8 cellular contexts compared by ENCODE assay signal in the genomic region with DNA sequence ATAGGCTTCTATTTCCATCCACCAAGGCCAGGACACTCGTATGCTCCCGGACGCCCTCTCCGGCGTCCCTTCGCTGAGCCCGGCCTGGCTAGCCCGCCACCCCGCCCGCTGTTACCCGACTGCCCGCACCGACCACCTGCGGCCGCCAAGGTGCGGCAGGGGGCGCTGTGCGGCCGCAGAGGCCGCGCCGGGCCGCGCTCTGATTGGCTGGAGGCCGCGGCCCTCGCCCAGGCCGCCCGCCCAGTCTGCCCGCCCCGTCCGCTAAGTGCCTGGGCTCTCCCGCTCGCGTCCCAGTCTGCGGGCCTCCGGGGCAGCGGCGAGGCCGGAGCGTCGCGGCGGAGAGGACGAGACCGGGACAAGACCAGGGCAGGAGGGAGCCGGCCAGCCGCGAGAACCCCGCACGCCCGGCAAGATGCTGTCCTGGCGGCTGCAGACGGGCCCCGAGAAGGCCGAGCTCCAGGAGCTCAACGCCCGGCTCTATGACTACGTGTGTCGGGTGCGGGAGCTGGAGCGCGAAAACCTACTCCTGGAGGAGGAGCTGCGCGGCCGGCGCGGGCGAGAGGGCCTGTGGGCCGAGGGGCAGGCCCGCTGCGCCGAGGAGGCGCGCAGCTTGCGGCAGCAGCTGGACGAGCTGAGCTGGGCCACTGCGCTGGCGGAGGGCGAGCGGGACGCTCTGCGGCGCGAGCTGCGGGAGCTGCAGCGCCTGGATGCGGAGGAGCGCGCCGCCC. TPM values are rescaled to one million over a fixed set of nuclear protein-coding genes. Genes with fewer than 3 reads are reported as not detected.
DNase-seq lines count a peak whose midpoint lies in the region; ATAC-seq and TF ChIP-seq lines count a peak whose summit lies in the region.

Gene SYNM (plus strand): TSS at position 293 of the 728 bp plus-strand sequence. CDS start 120 bp downstream, at position 413.

- H2AFZ ChIP-seq in PC-9, result peak within 1 kb of the TSS; percentile 80

- CTCF ChIA-PET in PC-9 (lab: Charles Lee), result interaction anchor here (0.6 to 1.3 kb wide), 4 partner anchors 26 to 212 kb away, joined by 3 to 9 read pairs (median 4); no protein-coding TSS in a partner anchor

- H3K27ac Mint-ChIP-seq in brain, result peak within 1 kb of the TSS in 1 of 5 experiments; percentile 66

- peaks cover 29% of the 10 kb centered on the region for H3K4me1 Mint-ChIP-seq in brain

- peak within 1 kb of the TSS; percentile 59 for H3K4me3 ChIP-seq in PC-9
- H3K4me3 ChIP-seq in iPS-15b (ENCODE audit: low read depth, low read length), result peak within 1 kb of the TSS; percentile 58

- DNase-seq in DMS53 (lab: John Stamatoyannopoulos, UW), result peak; percentile 92
- peak; percentile 74 for DNase-seq in HS-27A (ENCODE audit: low read depth)
- peak; percentile 45 to 81 for DNase-seq in PC-9
- DNase-seq in retina, result peak; percentile 92

- TF ChIP-seq CTCF in PC-9 (conservative IDR thresholded peaks at IDR 0.05), result peak; percentile 71
- peak; percentile 72 to 83 for TF ChIP-seq CTCF in brain (conservative IDR thresholded peaks at IDR 0.05)

- 0 out of 2 replicates have a peak, but pooled peaks cover 4% of the 10 kb centered on the region for H3K27me3 ChIP-seq in PC-9 (ENCODE audit: insufficient read depth, low read depth)
- H3K27me3 ChIP-seq in iPS-15b (ENCODE audit: control insufficient read depth, insufficient read depth, low read length), result peaks cover 52% of the 10 kb centered on the region

- H4K20me1 ChIP-seq in PC-9 (ENCODE audit: insufficient read depth), result no peaks in the 10 kb centered on the region

- H3K79me2 ChIP-seq in PC-9 (ENCODE audit: low read depth), result no peaks in the 10 kb centered on the region

- no TSS peak for BruUV-seq in PC-9 (replicated peaks; lab: Mats Ljungman, UMichigan)

- no peak within 1 kb of the TSS for H3K27ac ChIP-seq in PC-9

- H3K27me3 Mint-ChIP-seq in brain, result peaks cover 48% of the 10 kb centered on the region

- H3K9me3 ChIP-seq in PC-9 (ENCODE audit: insufficient read depth, low read depth) (no peaks in the 10 kb centered on the region), iPS-15b (ENCODE audit: control insufficient read depth, insufficient read depth, low read length) (no peaks in the 10 kb centered on the region)

- intact Hi-C loops in PC-9 (cut with micrococcal nuclease; ENCODE audit: unreplicated experiment), result loop anchor here (1.0 to 10.0 kb wide), 3 partner anchors 19 to 630 kb away; partner anchors contain the start of gene LYSMD4

- peak within 1 kb of the TSS; percentile 76 to 81 (median 79) for H3K4me3 Mint-ChIP-seq in brain

- H3K36me3 ChIP-seq in PC-9 (ENCODE audit: low read depth), result no peaks in the 10 kb centered on the region
- no peaks in the 10 kb centered on the region for H3K36me3 ChIP-seq in iPS-15b (ENCODE audit: control insufficient read depth, insufficient read depth, low read length)

- H3K4me1 ChIP-seq in PC-9 (replicated peaks; ENCODE audit: insufficient read depth) (no peaks in the 10 kb centered on the region), iPS-15b (ENCODE audit: control insufficient read depth, insufficient read depth, low read length) (no peaks in the 10 kb centered on the region)

- H3K9ac ChIP-seq in iPS-15b (ENCODE audit: low read depth, low read length), result no peak within 1 kb of the TSS

- ATAC-seq in GM21367 (IDR thresholded peaks at IDR 0.05; ENCODE audit: unreplicated experiment), result peak; percentile 73
- no peak for ATAC-seq in GM18520 (IDR thresholded peaks at IDR 0.05; ENCODE audit: unreplicated experiment)

- H3K9me3 Mint-ChIP-seq in brain, result peaks cover 0 to 5% (median 0%) of the 10 kb centered on the region in 5 experiments

- no peaks in the 10 kb centered on the region for H3F3A ChIP-seq in PC-9 (ENCODE audit: insufficient read depth, low read depth)

- POLR2A ChIA-PET in PC-9 (lab: Charles Lee; ENCODE audit: unreplicated experiment), result interaction anchor here (0.6 kb wide), 1 partner anchor 146 kb away, joined by 3 read pairs; the partner anchor contains the start of gene LRRC28

- H3K9me2 ChIP-seq in PC-9 (ENCODE audit: insufficient read depth), result no peaks in the 10 kb centered on the region

- peak within 1 kb of the TSS; percentile 86 for H3K4me2 ChIP-seq in PC-9

- H3K36me3 Mint-ChIP-seq in brain, result no peaks in the 10 kb centered on the region

RNA-seq across cellular contexts. Expression of gene SYNM, which starts in this region (rescaled TPM):
- total RNA-seq in PC-9 (2021), result 2.2 and 2.4 TPM in 2 replicates
- 20.2 TPM for polyA plus RNA-seq in brain (ENCODE audit: insufficient read depth, low read depth, low replicate concordance)
